ENCODE assay signal across 1 cellular context in the genomic region with DNA sequence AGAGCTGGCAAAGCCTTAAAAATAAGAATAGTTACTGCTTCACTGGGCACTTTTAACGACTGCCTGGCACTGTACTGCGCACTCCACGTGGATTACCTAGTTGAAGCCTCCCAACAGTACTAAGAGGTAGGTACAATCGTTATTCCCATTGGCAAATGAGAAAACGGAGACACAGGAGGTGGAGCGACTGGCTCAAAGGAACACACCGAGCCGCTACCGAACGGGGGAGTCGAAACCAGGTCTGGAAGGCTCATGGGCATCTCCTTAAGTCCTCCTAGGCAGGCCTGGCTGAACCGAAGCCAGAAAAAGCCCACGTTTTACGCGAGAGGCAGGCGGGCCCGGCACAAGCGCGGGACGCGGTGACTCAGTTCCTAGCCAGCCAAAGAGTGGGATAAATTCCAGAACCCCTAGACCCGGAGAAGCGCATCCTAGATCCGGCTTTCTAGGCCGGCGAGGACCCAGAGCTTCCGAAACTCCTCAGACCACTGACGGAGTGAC.
TF ChIP-seq lines count a peak whose summit lies in the region.

No MANE protein-coding gene starts in this region.

TF ChIP-seq in HepG2, 621 proteins besides CTCF, POLR2A, EP300 and RAD21 (continues in another document):
- TF ChIP-seq SAP130 (CRISPR knock-in tag; IDR thresholded peaks at IDR 0.05; ENCODE audit: low read depth) (peak; percentile 53), SNAPC2 (CRISPR knock-in tag; IDR thresholded peaks at IDR 0.05) (no peak), ZNF280B (CRISPR knock-in tag; IDR thresholded peaks at IDR 0.05; ENCODE audit: borderline replicate concordance) (peak; percentile 80; the same call in 1 of the 2 replicates), ZNF260 (CRISPR knock-in tag; IDR thresholded peaks at IDR 0.05; ENCODE audit: borderline replicate concordance, low read depth) (no peak), THRA (CRISPR knock-in tag; IDR thresholded peaks at IDR 0.05; ENCODE audit: borderline replicate concordance) (no peak), REPIN1 (CRISPR knock-in tag; IDR thresholded peaks at IDR 0.05; ENCODE audit: borderline replicate concordance, low read depth) (no peak), ZNF724P (CRISPR knock-in tag; IDR thresholded peaks at IDR 0.05; ENCODE audit: borderline replicate concordance) (no peak), GABPA (IDR thresholded peaks at IDR 0.05; ENCODE audit: low read depth, low read length) (no peak), GABPA (CRISPR knock-in tag; IDR thresholded peaks at IDR 0.05; ENCODE audit: low read depth) (peak; percentile 44; the same call in 1 of the 2 replicates), ZNF75D (CRISPR knock-in tag; IDR thresholded peaks at IDR 0.05; ENCODE audit: borderline replicate concordance) (peak; percentile 53; the same call in 1 of the 2 replicates), TRIM24 (CRISPR knock-in tag; IDR thresholded peaks at IDR 0.05) (no peak), ZNF441 (CRISPR knock-in tag; IDR thresholded peaks at IDR 0.05; ENCODE audit: borderline replicate concordance) (0 out of 2 replicates have a peak, but pooled peaks have one; percentile 26), ZNF598 (CRISPR knock-in tag; IDR thresholded peaks at IDR 0.05; ENCODE audit: borderline replicate concordance) (peak; percentile 13; the same call in 1 of the 2 replicates), KLF6 (CRISPR knock-in tag; IDR thresholded peaks at IDR 0.05) (peak; percentile 14; the same call in 1 of the 2 replicates), HNRNPL (IDR thresholded peaks at IDR 0.05; ENCODE audit: low read depth, low read length) (0 out of 2 replicates have a peak, but pooled peaks have one; percentile 3), ZNF564 (CRISPR knock-in tag; IDR thresholded peaks at IDR 0.05) (no peak), ZMYM4 (CRISPR knock-in tag; IDR thresholded peaks at IDR 0.05) (0 out of 2 replicates have a peak, but pooled peaks have one; percentile 6), ZSCAN21 (CRISPR knock-in tag; IDR thresholded peaks at IDR 0.05; ENCODE audit: borderline replicate concordance) (0 out of 2 replicates have a peak, but pooled peaks have one; percentile 6), HDAC6 (IDR thresholded peaks at IDR 0.05; ENCODE audit: low read depth, low read length) (no peak), CENPX (CRISPR knock-in tag; IDR thresholded peaks at IDR 0.05) (no peak), ZIK1 (CRISPR knock-in tag; IDR thresholded peaks at IDR 0.05; ENCODE audit: borderline replicate concordance, low read depth) (0 out of 2 replicates have a peak, but pooled peaks have one; percentile 2), EED (CRISPR knock-in tag; IDR thresholded peaks at IDR 0.05) (peak; percentile 59; the same call in 1 of the 2 replicates), ZNF678 (CRISPR knock-in tag; IDR thresholded peaks at IDR 0.05) (0 out of 2 replicates have a peak, but pooled peaks have one; percentile 6), ZSCAN25 (CRISPR knock-in tag; IDR thresholded peaks at IDR 0.05) (no peak), TGIF2 (CRISPR knock-in tag; IDR thresholded peaks at IDR 0.05) (peak; percentile 21)
- TF ChIP-seq, protein P1, sequence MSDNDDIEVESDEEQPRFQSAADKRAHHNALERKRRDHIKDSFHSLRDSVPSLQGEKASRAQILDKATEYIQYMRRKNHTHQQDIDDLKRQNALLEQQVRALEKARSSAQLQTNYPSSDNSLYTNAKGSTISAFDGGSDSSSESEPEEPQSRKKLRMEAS (IDR thresholded peaks at IDR 0.05), result peak; percentile 83
- TF ChIP-seq, protein P2, sequence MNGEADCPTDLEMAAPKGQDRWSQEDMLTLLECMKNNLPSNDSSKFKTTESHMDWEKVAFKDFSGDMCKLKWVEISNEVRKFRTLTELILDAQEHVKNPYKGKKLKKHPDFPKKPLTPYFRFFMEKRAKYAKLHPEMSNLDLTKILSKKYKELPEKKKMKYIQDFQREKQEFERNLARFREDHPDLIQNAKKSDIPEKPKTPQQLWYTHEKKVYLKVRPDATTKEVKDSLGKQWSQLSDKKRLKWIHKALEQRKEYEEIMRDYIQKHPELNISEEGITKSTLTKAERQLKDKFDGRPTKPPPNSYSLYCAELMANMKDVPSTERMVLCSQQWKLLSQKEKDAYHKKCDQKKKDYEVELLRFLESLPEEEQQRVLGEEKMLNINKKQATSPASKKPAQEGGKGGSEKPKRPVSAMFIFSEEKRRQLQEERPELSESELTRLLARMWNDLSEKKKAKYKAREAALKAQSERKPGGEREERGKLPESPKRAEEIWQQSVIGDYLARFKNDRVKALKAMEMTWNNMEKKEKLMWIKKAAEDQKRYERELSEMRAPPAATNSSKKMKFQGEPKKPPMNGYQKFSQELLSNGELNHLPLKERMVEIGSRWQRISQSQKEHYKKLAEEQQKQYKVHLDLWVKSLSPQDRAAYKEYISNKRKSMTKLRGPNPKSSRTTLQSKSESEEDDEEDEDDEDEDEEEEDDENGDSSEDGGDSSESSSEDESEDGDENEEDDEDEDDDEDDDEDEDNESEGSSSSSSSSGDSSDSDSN (CRISPR knock-in tag; IDR thresholded peaks at IDR 0.05), result no peak
- TF ChIP-seq, protein P3, sequence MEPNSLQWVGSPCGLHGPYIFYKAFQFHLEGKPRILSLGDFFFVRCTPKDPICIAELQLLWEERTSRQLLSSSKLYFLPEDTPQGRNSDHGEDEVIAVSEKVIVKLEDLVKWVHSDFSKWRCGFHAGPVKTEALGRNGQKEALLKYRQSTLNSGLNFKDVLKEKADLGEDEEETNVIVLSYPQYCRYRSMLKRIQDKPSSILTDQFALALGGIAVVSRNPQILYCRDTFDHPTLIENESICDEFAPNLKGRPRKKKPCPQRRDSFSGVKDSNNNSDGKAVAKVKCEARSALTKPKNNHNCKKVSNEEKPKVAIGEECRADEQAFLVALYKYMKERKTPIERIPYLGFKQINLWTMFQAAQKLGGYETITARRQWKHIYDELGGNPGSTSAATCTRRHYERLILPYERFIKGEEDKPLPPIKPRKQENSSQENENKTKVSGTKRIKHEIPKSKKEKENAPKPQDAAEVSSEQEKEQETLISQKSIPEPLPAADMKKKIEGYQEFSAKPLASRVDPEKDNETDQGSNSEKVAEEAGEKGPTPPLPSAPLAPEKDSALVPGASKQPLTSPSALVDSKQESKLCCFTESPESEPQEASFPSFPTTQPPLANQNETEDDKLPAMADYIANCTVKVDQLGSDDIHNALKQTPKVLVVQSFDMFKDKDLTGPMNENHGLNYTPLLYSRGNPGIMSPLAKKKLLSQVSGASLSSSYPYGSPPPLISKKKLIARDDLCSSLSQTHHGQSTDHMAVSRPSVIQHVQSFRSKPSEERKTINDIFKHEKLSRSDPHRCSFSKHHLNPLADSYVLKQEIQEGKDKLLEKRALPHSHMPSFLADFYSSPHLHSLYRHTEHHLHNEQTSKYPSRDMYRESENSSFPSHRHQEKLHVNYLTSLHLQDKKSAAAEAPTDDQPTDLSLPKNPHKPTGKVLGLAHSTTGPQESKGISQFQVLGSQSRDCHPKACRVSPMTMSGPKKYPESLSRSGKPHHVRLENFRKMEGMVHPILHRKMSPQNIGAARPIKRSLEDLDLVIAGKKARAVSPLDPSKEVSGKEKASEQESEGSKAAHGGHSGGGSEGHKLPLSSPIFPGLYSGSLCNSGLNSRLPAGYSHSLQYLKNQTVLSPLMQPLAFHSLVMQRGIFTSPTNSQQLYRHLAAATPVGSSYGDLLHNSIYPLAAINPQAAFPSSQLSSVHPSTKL (CRISPR knock-in tag; IDR thresholded peaks at IDR 0.05), result no peak
- TF ChIP-seq, protein P4, sequence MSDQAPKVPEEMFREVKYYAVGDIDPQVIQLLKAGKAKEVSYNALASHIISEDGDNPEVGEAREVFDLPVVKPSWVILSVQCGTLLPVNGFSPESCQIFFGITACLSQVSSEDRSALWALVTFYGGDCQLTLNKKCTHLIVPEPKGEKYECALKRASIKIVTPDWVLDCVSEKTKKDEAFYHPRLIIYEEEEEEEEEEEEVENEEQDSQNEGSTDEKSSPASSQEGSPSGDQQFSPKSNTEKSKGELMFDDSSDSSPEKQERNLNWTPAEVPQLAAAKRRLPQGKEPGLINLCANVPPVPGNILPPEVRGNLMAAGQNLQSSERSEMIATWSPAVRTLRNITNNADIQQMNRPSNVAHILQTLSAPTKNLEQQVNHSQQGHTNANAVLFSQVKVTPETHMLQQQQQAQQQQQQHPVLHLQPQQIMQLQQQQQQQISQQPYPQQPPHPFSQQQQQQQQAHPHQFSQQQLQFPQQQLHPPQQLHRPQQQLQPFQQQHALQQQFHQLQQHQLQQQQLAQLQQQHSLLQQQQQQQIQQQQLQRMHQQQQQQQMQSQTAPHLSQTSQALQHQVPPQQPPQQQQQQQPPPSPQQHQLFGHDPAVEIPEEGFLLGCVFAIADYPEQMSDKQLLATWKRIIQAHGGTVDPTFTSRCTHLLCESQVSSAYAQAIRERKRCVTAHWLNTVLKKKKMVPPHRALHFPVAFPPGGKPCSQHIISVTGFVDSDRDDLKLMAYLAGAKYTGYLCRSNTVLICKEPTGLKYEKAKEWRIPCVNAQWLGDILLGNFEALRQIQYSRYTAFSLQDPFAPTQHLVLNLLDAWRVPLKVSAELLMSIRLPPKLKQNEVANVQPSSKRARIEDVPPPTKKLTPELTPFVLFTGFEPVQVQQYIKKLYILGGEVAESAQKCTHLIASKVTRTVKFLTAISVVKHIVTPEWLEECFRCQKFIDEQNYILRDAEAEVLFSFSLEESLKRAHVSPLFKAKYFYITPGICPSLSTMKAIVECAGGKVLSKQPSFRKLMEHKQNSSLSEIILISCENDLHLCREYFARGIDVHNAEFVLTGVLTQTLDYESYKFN (CRISPR knock-in tag; conservative IDR thresholded peaks at IDR 0.05), result no peak
- TF ChIP-seq, protein P5, sequence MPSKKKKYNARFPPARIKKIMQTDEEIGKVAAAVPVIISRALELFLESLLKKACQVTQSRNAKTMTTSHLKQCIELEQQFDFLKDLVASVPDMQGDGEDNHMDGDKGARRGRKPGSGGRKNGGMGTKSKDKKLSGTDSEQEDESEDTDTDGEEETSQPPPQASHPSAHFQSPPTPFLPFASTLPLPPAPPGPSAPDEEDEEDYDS (CRISPR knock-in tag; IDR thresholded peaks at IDR 0.05), result peak; percentile 27; the same call in 1 of the 2 replicates
- TF ChIP-seq, protein P6, sequence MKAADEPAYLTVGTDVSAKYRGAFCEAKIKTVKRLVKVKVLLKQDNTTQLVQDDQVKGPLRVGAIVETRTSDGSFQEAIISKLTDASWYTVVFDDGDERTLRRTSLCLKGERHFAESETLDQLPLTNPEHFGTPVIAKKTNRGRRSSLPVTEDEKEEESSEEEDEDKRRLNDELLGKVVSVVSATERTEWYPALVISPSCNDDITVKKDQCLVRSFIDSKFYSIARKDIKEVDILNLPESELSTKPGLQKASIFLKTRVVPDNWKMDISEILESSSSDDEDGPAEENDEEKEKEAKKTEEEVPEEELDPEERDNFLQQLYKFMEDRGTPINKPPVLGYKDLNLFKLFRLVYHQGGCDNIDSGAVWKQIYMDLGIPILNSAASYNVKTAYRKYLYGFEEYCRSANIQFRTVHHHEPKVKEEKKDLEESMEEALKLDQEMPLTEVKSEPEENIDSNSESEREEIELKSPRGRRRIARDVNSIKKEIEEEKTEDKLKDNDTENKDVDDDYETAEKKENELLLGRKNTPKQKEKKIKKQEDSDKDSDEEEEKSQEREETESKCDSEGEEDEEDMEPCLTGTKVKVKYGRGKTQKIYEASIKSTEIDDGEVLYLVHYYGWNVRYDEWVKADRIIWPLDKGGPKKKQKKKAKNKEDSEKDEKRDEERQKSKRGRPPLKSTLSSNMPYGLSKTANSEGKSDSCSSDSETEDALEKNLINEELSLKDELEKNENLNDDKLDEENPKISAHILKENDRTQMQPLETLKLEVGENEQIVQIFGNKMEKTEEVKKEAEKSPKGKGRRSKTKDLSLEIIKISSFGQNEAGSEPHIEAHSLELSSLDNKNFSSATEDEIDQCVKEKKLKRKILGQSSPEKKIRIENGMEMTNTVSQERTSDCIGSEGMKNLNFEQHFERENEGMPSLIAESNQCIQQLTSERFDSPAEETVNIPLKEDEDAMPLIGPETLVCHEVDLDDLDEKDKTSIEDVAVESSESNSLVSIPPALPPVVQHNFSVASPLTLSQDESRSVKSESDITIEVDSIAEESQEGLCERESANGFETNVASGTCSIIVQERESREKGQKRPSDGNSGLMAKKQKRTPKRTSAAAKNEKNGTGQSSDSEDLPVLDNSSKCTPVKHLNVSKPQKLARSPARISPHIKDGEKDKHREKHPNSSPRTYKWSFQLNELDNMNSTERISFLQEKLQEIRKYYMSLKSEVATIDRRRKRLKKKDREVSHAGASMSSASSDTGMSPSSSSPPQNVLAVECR (CRISPR knock-in tag; IDR thresholded peaks at IDR 0.05; ENCODE audit: borderline replicate concordance), result no peak; the same call in 1 of the 2 replicates
- TF ChIP-seq, protein P7, sequence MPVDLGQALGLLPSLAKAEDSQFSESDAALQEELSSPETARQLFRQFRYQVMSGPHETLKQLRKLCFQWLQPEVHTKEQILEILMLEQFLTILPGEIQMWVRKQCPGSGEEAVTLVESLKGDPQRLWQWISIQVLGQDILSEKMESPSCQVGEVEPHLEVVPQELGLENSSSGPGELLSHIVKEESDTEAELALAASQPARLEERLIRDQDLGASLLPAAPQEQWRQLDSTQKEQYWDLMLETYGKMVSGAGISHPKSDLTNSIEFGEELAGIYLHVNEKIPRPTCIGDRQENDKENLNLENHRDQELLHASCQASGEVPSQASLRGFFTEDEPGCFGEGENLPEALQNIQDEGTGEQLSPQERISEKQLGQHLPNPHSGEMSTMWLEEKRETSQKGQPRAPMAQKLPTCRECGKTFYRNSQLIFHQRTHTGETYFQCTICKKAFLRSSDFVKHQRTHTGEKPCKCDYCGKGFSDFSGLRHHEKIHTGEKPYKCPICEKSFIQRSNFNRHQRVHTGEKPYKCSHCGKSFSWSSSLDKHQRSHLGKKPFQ (CRISPR knock-in tag; IDR thresholded peaks at IDR 0.05; ENCODE audit: insufficient replicate concordance), result no peak
- TF ChIP-seq, protein P8, sequence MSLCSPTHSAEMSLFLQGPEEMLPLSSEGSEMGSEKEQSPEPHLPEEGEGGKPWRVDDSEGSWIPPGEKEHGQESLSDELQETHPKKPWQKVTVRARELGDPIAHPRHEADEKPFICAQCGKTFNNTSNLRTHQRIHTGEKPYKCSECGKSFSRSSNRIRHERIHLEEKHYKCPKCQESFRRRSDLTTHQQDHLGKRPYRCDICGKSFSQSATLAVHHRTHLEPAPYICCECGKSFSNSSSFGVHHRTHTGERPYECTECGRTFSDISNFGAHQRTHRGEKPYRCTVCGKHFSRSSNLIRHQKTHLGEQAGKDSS (CRISPR knock-in tag; IDR thresholded peaks at IDR 0.05; ENCODE audit: borderline replicate concordance, low read depth), result peak; percentile 48; the same call in 1 of the 2 replicates
